Comparison of ENCODE assay signal across 21 cellular contexts in genomic region chr20:42734660-42735368, GRCh38.
"Had no signal": no experiment of that assay in that cellular context is flagged by ENCODE, and none has a peak within 500 bp of the region (broad histone marks: within the 10 kb centered on the region; RNA-seq: fewer than 3 reads in every experiment).

No MANE protein-coding gene starts in this region.

- FAIRE-seq: bronchial epithelial cell, TTC549 had no signal

- H3K27ac Mint-ChIP-seq: activated CD8-positive, alpha-beta T cell treated with anti-CD3 and anti-CD28 coated beads, Interleukin-2, amount 10 ng/mL, durations not matched to agents 7 days and 5 days; activated naive CD8-positive, alpha-beta T cell treated with anti-CD3 and anti-CD28 coated beads for 36 hours; endodermal cell; natural killer cell treated with Interleukin-12 subunit alpha and Interleukin-12 subunit beta and Interleukin-15 and Interleukin-18, amount 100 ng/mL, for 72 hours had no signal

- H3K36me3 ChIP-seq: esophagus squamous epithelium, gastrocnemius medialis, neutrophil, tibial nerve, WERI-Rb-1 had no signal

- H3K4me3 Mint-ChIP-seq: activated CD8-positive, alpha-beta T cell treated with anti-CD3 and anti-CD28 coated beads, Interleukin-2, amount 10 ng/mL, durations not matched to agents 7 days and 5 days; activated naive CD8-positive, alpha-beta T cell treated with anti-CD3 and anti-CD28 coated beads for 36 hours; endodermal cell; natural killer cell treated with Interleukin-12 subunit alpha and Interleukin-12 subunit beta and Interleukin-15 and Interleukin-18, amount 100 ng/mL, for 72 hours had no signal

- DNase-seq: activated CD4-positive, alpha-beta T cell treated with anti-CD3 and anti-CD28 coated beads for 1 hour; activated CD4-positive, alpha-beta T cell treated with anti-CD3 and anti-CD28 coated beads, Interleukin-2, amount 50 U/mL, for 1 hour; activated CD8-positive, alpha-beta T cell treated with anti-CD3 and anti-CD28 coated beads, Interleukin-2, amount 10 ng/mL, durations not matched to agents 7 days and 5 days; activated naive CD8-positive, alpha-beta T cell treated with anti-CD3 and anti-CD28 coated beads for 36 hours; cerebellar nuclear complex; endodermal cell; esophagus squamous epithelium; gastrocnemius medialis; hippocampal formation; midbrain; posterior cingulate gyrus; stimulated activated CD4-positive, alpha-beta T cell treated with anti-CD3 and anti-CD28 coated beads, Interleukin-4, amount 100 ng/mL, for 24 hours; stimulated activated naive CD8-positive, alpha-beta T cell treated with anti-CD3 and anti-CD28 coated beads, Interleukin-15, Interleukin-2, amounts not matched to agents 100 U/mL and 50 U/mL, for 24 hours; T-helper 1 cell; WERI-Rb-1 had no signal

- ATAC-seq: activated CD8-positive, alpha-beta T cell treated with anti-CD3 and anti-CD28 coated beads, Interleukin-2, amount 10 ng/mL, durations not matched to agents 7 days and 5 days; gastrocnemius medialis; natural killer cell treated with Interleukin-12 subunit alpha and Interleukin-12 subunit beta and Interleukin-15 and Interleukin-18, amount 100 ng/mL, for 72 hours; stimulated activated naive CD8-positive, alpha-beta T cell treated with anti-CD3 and anti-CD28 coated beads, Interleukin-15, Interleukin-2, amounts not matched to agents 100 U/mL and 50 U/mL, for 24 hours had no signal

- H3K27me3 ChIP-seq: esophagus squamous epithelium, gastrocnemius medialis, neutrophil, tibial nerve had no signal

- H3K36me3 Mint-ChIP-seq: activated naive CD8-positive, alpha-beta T cell treated with anti-CD3 and anti-CD28 coated beads for 36 hours; natural killer cell treated with Interleukin-12 subunit alpha and Interleukin-12 subunit beta and Interleukin-15 and Interleukin-18, amount 100 ng/mL, for 72 hours had no signal

- H3K4me3 ChIP-seq: coronary artery, esophagus squamous epithelium, gastrocnemius medialis, tibial nerve had no signal

- H3K4me1 ChIP-seq: esophagus squamous epithelium, gastrocnemius medialis, tibial nerve had no signal

- H3K9me3 ChIP-seq: esophagus squamous epithelium, gastrocnemius medialis, neutrophil, tibial nerve had no signal

- H3K27ac ChIP-seq: esophagus squamous epithelium, gastrocnemius medialis, neutrophil, tibial nerve, WERI-Rb-1 had no signal

- H3K9me3 Mint-ChIP-seq: endodermal cell had no signal

- H3K4me1 Mint-ChIP-seq: activated naive CD8-positive, alpha-beta T cell treated with anti-CD3 and anti-CD28 coated beads for 36 hours; endodermal cell had no signal

- H3K27me3 Mint-ChIP-seq: natural killer cell treated with Interleukin-12 subunit alpha and Interleukin-12 subunit beta and Interleukin-15 and Interleukin-18, amount 100 ng/mL, for 72 hours had no signal
